In genomic region chr17:31549525-31550388, GRCh38 we compare ENCODE assay signal across 8 cellular contexts.
DNase-seq lines count a peak whose midpoint lies in the region; ATAC-seq and TF ChIP-seq lines count a peak whose summit lies in the region.

No MANE protein-coding gene starts in this region.

- CTCF ChIA-PET in activated CD4-positive, alpha-beta T cell treated with anti-CD3 and anti-CD28 coated beads for 36 hours (lab: Charles Lee): interaction anchor here (0.6 kb wide), 1 partner anchor 47 kb away, joined by 4 read pairs; no protein-coding TSS in a partner anchor

- H3K4me3 Mint-ChIP-seq in activated CD4-positive, alpha-beta T cell treated with anti-CD3 and anti-CD28 coated beads for 36 hours: peak overlapping the region; percentile 88
- peak overlapping the region; percentile 78 for H3K4me3 Mint-ChIP-seq in chondrocyte (ENCODE audit: unreplicated experiment)

- H3K27me3 ChIP-seq in layer of hippocampus (ENCODE audit: control insufficient read depth, insufficient read depth, low read length): no peaks in the 10 kb centered on the region

- POLR2A ChIA-PET in activated CD4-positive, alpha-beta T cell treated with anti-CD3 and anti-CD28 coated beads for 36 hours (lab: Charles Lee): no interaction called here

- peak overlapping the region; percentile 88 for H3K27ac ChIP-seq in layer of hippocampus (ENCODE audit: low read depth, low read length)

- no peaks in the 10 kb centered on the region for H3K27me3 Mint-ChIP-seq in activated CD4-positive, alpha-beta T cell treated with anti-CD3 and anti-CD28 coated beads for 36 hours
- no peaks in the 10 kb centered on the region for H3K27me3 Mint-ChIP-seq in chondrocyte (ENCODE audit: low read depth)

- no peaks in the 10 kb centered on the region for H3K9me3 Mint-ChIP-seq in activated CD4-positive, alpha-beta T cell treated with anti-CD3 and anti-CD28 coated beads for 36 hours (ENCODE audit: low read depth)
- H3K9me3 Mint-ChIP-seq in chondrocyte (ENCODE audit: low read depth): no peaks in the 10 kb centered on the region

- intact Hi-C loops in activated CD4-positive, alpha-beta T cell treated with anti-CD3 and anti-CD28 coated beads for 36 hours (cut with DNase I, micrococcal nuclease): loop anchor here in 1 of 2 experiments (1.0 to 10.0 kb wide), 10 partner anchors 10 to 458 kb away; partner anchors contain the start of genes COPRS, LRRC37B, NF1 and UTP6

- peak; percentile 85 for DNase-seq in AG09319 (ENCODE audit: extremely low read depth, low read depth)
- peak; percentile 72 to 91 for DNase-seq in NCI-H446 (lab: John Stamatoyannopoulos, UW)
- DNase-seq in activated CD4-positive, alpha-beta T cell treated with anti-CD3 and anti-CD28 coated beads for 36 hours: peak; percentile 95
- no peak for DNase-seq in chondrocyte (ENCODE audit: low spot score)
- peak; percentile 75 to 99 for DNase-seq in stimulated activated CD4-positive, alpha-beta T cell treated with anti-CD3 and anti-CD28 coated beads, Interleukin-1b, Interleukin-23, amount 100 ng/mL, for 1 hour (ENCODE audit: low read depth in 2 of 2)

- TF ChIP-seq CTCF in AG09319 (IDR thresholded peaks at IDR 0.05; ENCODE audit: low read depth, low read length) (no peak), chondrocyte (IDR thresholded peaks at IDR 0.05) (no peak)

- H3K36me3 Mint-ChIP-seq in activated CD4-positive, alpha-beta T cell treated with anti-CD3 and anti-CD28 coated beads for 36 hours (ENCODE audit: low read depth): peaks cover 1% of the 10 kb centered on the region
- H3K36me3 Mint-ChIP-seq in chondrocyte (ENCODE audit: low read depth): no peaks in the 10 kb centered on the region

- H3K27ac Mint-ChIP-seq in activated CD4-positive, alpha-beta T cell treated with anti-CD3 and anti-CD28 coated beads for 36 hours: peak overlapping the region; percentile 82
- peak overlapping the region; percentile 81 for H3K27ac Mint-ChIP-seq in chondrocyte (ENCODE audit: unreplicated experiment)

- ATAC-seq in GM19025 (IDR thresholded peaks at IDR 0.05; ENCODE audit: low read depth, unreplicated experiment) (peak; percentile 67), HG03280 (IDR thresholded peaks at IDR 0.05; ENCODE audit: unreplicated experiment) (peak; percentile 70)
- peak; percentile 81 for ATAC-seq in activated CD4-positive, alpha-beta T cell treated with anti-CD3 and anti-CD28 coated beads for 36 hours

- H3K4me1 Mint-ChIP-seq in activated CD4-positive, alpha-beta T cell treated with anti-CD3 and anti-CD28 coated beads for 36 hours: peaks cover 17% of the 10 kb centered on the region
- peaks cover 15% of the 10 kb centered on the region for H3K4me1 Mint-ChIP-seq in chondrocyte (ENCODE audit: low read depth)
